In genomic region chr3:57078366-57079220, GRCh38 we compare ENCODE assay signal across 8 cellular contexts. TPM values are rescaled to one million over a fixed set of nuclear protein-coding genes. Genes with fewer than 3 reads are reported as not detected.
A peak's percentile ranks its signal among the peaks of the same experiment; 100 is the strongest.
DNase-seq lines count a peak whose midpoint lies in the region; ATAC-seq and TF ChIP-seq lines count a peak whose summit lies in the region.

No MANE protein-coding gene starts in this region.

- CTCF ChIA-PET in Calu3 (lab: Charles Lee): interaction anchor here (0.5 to 1.6 kb wide), 5 partner anchors 9 to 362 kb away, joined by 3 to 4 read pairs (median 3); no protein-coding TSS in a partner anchor
- CTCF ChIA-PET in T-cell (lab: Charles Lee): no interaction called here

- peaks cover 32% of the 10 kb centered on the region for H3K4me1 Mint-ChIP-seq in Calu3 (ENCODE audit: low read depth, unreplicated experiment)
- peaks cover 9 to 11% (median 10%) of the 10 kb centered on the region in 3 donors for H3K4me1 Mint-ChIP-seq in T-cell

- peak overlapping the region; percentile 82 for H3K4me3 Mint-ChIP-seq in Calu3 (ENCODE audit: low read depth, unreplicated experiment)
- H3K4me3 Mint-ChIP-seq in T-cell: peak overlapping the region; percentile 61 to 71 (median 66)

- H3K27me3 Mint-ChIP-seq in Calu3 (ENCODE audit: unreplicated experiment) (no peaks in the 10 kb centered on the region), T-cell (peaks cover 57 to 64% of the 10 kb centered on the region in 2 donors)

- ATAC-seq in HG02678 (IDR thresholded peaks at IDR 0.05; ENCODE audit: unreplicated experiment): peak; percentile 46
- peak; percentile 35 to 64 (median 50) for ATAC-seq in T-cell (replicated peaks in 1 of 4)
- no peak for ATAC-seq in GM19395 (IDR thresholded peaks at IDR 0.05; ENCODE audit: unreplicated experiment)
- ATAC-seq in GM18861 (IDR thresholded peaks at IDR 0.05; ENCODE audit: unreplicated experiment): no peak

- H3K9me3 Mint-ChIP-seq in Calu3 (ENCODE audit: low read depth, unreplicated experiment) (no peaks in the 10 kb centered on the region), T-cell (no peaks in the 10 kb centered on the region)

- H3K27me3 ChIP-seq in duodenal mucosa (ENCODE audit: control insufficient read depth in 1 of 2, insufficient read depth in 2 of 2, low read length in 2 of 2) (peaks cover 4 to 12% of the 10 kb centered on the region in 2 donors), liver (ENCODE audit: control insufficient read depth in 4 of 4, insufficient read depth in 4 of 4, low read length in 3 of 4) (peaks cover 0 to 10% (median 2%) of the 10 kb centered on the region in 4 donors)

- H3K36me3 ChIP-seq in duodenal mucosa (ENCODE audit: control insufficient read depth in 1 of 2, insufficient read depth in 2 of 2, low read length in 2 of 2) (no peaks in the 10 kb centered on the region), liver (ENCODE audit: control insufficient read depth in 4 of 4, insufficient read depth in 3 of 4, low read depth in 1 of 4, low read length in 3 of 4) (no peaks in the 10 kb centered on the region)

- H3K36me3 Mint-ChIP-seq in Calu3 (ENCODE audit: insufficient read depth, unreplicated experiment) (peaks cover 39% of the 10 kb centered on the region), T-cell (no peaks in the 10 kb centered on the region)

- H3K4me3 ChIP-seq in duodenal mucosa (ENCODE audit: low read depth in 1 of 2, low read length in 2 of 2): peak overlapping the region; percentile 78 to 80
- H3K4me3 ChIP-seq in liver (ENCODE audit: low read depth in 1 of 3, low read length in 3 of 3): peak overlapping the region; percentile 14 to 63 (median 38)

- WGBS in liver: 2% methylated on average over 71 of the region's 71 CpGs

- H3K27ac Mint-ChIP-seq in Calu3 (ENCODE audit: unreplicated experiment) (no peak overlapping the region), T-cell (no peak overlapping the region)

- intact Hi-C loops in Calu3 (cut with micrococcal nuclease; ENCODE audit: unreplicated experiment): no loop called here

- H3K27ac ChIP-seq in duodenal mucosa (ENCODE audit: low read depth, low read length) (no peak overlapping the region), liver (ENCODE audit: low read depth in 1 of 2, low read length in 2 of 2) (no peak overlapping the region)

- H3K9ac ChIP-seq in duodenal mucosa (ENCODE audit: low read depth in 1 of 2, low read length in 2 of 2) (peak overlapping the region; percentile 64 to 66), liver (ENCODE audit: low read depth in 1 of 2, low read length in 2 of 2) (no peak overlapping the region)

- H3K9me3 ChIP-seq in duodenal mucosa (ENCODE audit: control insufficient read depth in 1 of 2, low read length in 2 of 2) (no peaks in the 10 kb centered on the region), liver (ENCODE audit: control insufficient read depth in 4 of 4, low read length in 3 of 4) (no peaks in the 10 kb centered on the region)

- TF ChIP-seq CTCF in Calu3 (IDR thresholded peaks at IDR 0.05; ENCODE audit: unreplicated experiment) (no peak), liver (IDR thresholded peaks at IDR 0.05; ENCODE audit: low read depth, low read length, missing input control) (no peak)

- peak; percentile 77 for DNase-seq in Calu3
- DNase-seq in T-cell: peak in 17 of 34 experiments; percentile 6 to 34 (median 16)
- peak; percentile 18 for DNase-seq in stimulated activated CD4-positive, alpha-beta T cell treated with anti-CD3 and anti-CD28 coated beads, Interleukin-4, amount 100 ng/mL, for 24 hours

- H3K4me1 ChIP-seq in duodenal mucosa (ENCODE audit: control insufficient read depth in 1 of 2, insufficient read depth in 2 of 2, low read length in 2 of 2): peaks cover 7 to 10% of the 10 kb centered on the region in 2 donors
- peaks cover 6 to 16% (median 11%) of the 10 kb centered on the region in 4 donors for H3K4me1 ChIP-seq in liver (ENCODE audit: control insufficient read depth in 4 of 4, insufficient read depth in 4 of 4, low read length in 3 of 4)

- POLR2A ChIA-PET in T-cell (lab: Charles Lee): no interaction called here

- no TSS peak for BruUV-seq in Calu3 (replicated peaks; lab: Mats Ljungman, UMichigan)

- TF ChIP-seq RAD21 in liver (IDR thresholded peaks at IDR 0.05): no peak

TF ChIP-seq in liver, 16 proteins besides CTCF, POLR2A, EP300 and RAD21:
- TF ChIP-seq, protein P1, sequence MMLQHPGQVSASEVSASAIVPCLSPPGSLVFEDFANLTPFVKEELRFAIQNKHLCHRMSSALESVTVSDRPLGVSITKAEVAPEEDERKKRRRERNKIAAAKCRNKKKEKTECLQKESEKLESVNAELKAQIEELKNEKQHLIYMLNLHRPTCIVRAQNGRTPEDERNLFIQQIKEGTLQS (IDR thresholded peaks at IDR 0.05): no peak
- TF ChIP-seq EGR1 (IDR thresholded peaks at IDR 0.05; ENCODE audit: low read depth in 2 of 2) (no peak), FOXA2 (IDR thresholded peaks at IDR 0.05) (no peak), HNF4G (IDR thresholded peaks at IDR 0.05) (no peak), NR2F2 (IDR thresholded peaks at IDR 0.05) (no peak), SP1 (IDR thresholded peaks at IDR 0.05) (no peak), JUND (IDR thresholded peaks at IDR 0.05) (no peak), ZBTB33 (IDR thresholded peaks at IDR 0.05) (no peak), TAF1 (conservative IDR thresholded peaks at IDR 0.05) (no peak), GABPA (IDR thresholded peaks at IDR 0.05 in 1 of 2, conservative IDR thresholded peaks at IDR 0.05 in 1 of 2) (no peak), HNF4A (conservative IDR thresholded peaks at IDR 0.05) (no peak), FOXA1 (IDR thresholded peaks at IDR 0.05) (no peak), RXRA (IDR thresholded peaks at IDR 0.05) (no peak), YY1 (IDR thresholded peaks at IDR 0.05) (no peak)
- TF ChIP-seq, protein P2, sequence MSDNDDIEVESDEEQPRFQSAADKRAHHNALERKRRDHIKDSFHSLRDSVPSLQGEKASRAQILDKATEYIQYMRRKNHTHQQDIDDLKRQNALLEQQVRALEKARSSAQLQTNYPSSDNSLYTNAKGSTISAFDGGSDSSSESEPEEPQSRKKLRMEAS (IDR thresholded peaks at IDR 0.05): no peak
- TF ChIP-seq, protein P3, sequence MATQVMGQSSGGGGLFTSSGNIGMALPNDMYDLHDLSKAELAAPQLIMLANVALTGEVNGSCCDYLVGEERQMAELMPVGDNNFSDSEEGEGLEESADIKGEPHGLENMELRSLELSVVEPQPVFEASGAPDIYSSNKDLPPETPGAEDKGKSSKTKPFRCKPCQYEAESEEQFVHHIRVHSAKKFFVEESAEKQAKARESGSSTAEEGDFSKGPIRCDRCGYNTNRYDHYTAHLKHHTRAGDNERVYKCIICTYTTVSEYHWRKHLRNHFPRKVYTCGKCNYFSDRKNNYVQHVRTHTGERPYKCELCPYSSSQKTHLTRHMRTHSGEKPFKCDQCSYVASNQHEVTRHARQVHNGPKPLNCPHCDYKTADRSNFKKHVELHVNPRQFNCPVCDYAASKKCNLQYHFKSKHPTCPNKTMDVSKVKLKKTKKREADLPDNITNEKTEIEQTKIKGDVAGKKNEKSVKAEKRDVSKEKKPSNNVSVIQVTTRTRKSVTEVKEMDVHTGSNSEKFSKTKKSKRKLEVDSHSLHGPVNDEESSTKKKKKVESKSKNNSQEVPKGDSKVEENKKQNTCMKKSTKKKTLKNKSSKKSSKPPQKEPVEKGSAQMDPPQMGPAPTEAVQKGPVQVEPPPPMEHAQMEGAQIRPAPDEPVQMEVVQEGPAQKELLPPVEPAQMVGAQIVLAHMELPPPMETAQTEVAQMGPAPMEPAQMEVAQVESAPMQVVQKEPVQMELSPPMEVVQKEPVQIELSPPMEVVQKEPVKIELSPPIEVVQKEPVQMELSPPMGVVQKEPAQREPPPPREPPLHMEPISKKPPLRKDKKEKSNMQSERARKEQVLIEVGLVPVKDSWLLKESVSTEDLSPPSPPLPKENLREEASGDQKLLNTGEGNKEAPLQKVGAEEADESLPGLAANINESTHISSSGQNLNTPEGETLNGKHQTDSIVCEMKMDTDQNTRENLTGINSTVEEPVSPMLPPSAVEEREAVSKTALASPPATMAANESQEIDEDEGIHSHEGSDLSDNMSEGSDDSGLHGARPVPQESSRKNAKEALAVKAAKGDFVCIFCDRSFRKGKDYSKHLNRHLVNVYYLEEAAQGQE (IDR thresholded peaks at IDR 0.05): no peak
TF ChIP-seq in liver: peak in this region for 0.

RNA-seq across cellular contexts. Expression of gene SPATA12, which starts 18.1 kb away (rescaled TPM):
- 0.47 and 0.64 TPM in 2 replicates for total RNA-seq in Calu3 (2022)
- not detected for total RNA-seq in T-cell
- not detected for total RNA-seq in liver
- not detected for polyA plus RNA-seq in liver

Comparison
In these comparisons a context has a peak if more than half of its experiments do, and no peak if none do; other contexts are left out.
1. ATAC-seq: peak in HG02678 (single experiment) and T-cell (4 of 4); none in GM19395 (single experiment) and GM18861 (single experiment).
2. H3K9ac ChIP-seq: peak in duodenal mucosa (2 of 2); none in liver (0 of 2).